Comparison of ENCODE assay signal across 9 cellular contexts in genomic region chr6:148578837-148579236, GRCh38.
"Had no signal": no experiment of that assay in that cellular context is flagged by ENCODE, and none has a peak within 500 bp of the region (broad histone marks: within the 10 kb centered on the region; RNA-seq: fewer than 3 reads in every experiment).

No MANE protein-coding gene starts in this region.

- H3K36me3 ChIP-seq: brain microvascular endothelial cell, lower lobe of right lung, thyroid gland, upper lobe of right lung had no signal

- H3K4me1 ChIP-seq: upper lobe of right lung had no signal

- H3K27ac ChIP-seq: brain microvascular endothelial cell, coronary artery, lower lobe of right lung, skin epidermis, thyroid gland, upper lobe of right lung, VCaP had no signal

- H3K27me3 ChIP-seq: brain microvascular endothelial cell, dorsolateral prefrontal cortex, thyroid gland, upper lobe of right lung had no signal

- H3K9me3 ChIP-seq: thyroid gland, upper lobe of right lung had no signal

- H3K4me3 ChIP-seq: coronary artery, dorsolateral prefrontal cortex, lower lobe of right lung, skin epidermis, thyroid gland, upper lobe of right lung had no signal

- DNase-seq: activated gamma-delta T cell had no signal
